Comparison of ENCODE assay signal across 12 cellular contexts in genomic region chr1:6035265-6035664, GRCh38. TPM values are rescaled to one million over a fixed set of nuclear protein-coding genes. Genes with fewer than 3 reads are reported as not detected.
A peak's percentile ranks its signal among the peaks of the same experiment; 100 is the strongest.
DNase-seq lines count a peak whose midpoint lies in the region; ATAC-seq lines count a peak whose summit lies in the region.
"Had no signal": no experiment of that assay in that cellular context is flagged by ENCODE, and none has a peak within 500 bp of the region (broad histone marks: within the 10 kb centered on the region; RNA-seq: fewer than 3 reads in every experiment).

No MANE protein-coding gene starts in this region.

- no peak for ATAC-seq in T-helper 17 cell
- no peak for ATAC-seq in HG03521 (IDR thresholded peaks at IDR 0.05; ENCODE audit: unreplicated experiment)

- H3K4me1 ChIP-seq in BLaER1 (peaks cover 100% of the 10 kb centered on the region), trophoblast cell (ENCODE audit: control insufficient read depth in 1 of 2, insufficient read depth in 2 of 2, low read length in 2 of 2) (no peaks in the 10 kb centered on the region)

- H3K4me2 ChIP-seq in BLaER1: peak overlapping the region; percentile 59
- no peak overlapping the region for H3K4me2 ChIP-seq in trophoblast cell (ENCODE audit: low read length)

- H3K36me3 Mint-ChIP-seq in T-helper 1 cell treated with Interleukin-12 subunit alpha and Interleukin-12 subunit beta and Interleukin-4 antibody, amounts not matched to agents 30 μg/mL and 1 μg/mL, for 36 hours (ENCODE audit: low read depth): peaks cover 21% of the 10 kb centered on the region
- peaks cover 12% of the 10 kb centered on the region for H3K36me3 Mint-ChIP-seq in T-helper 17 cell (ENCODE audit: low read depth)

- no peaks in the 10 kb centered on the region for H3K27me3 Mint-ChIP-seq in T-helper 1 cell treated with Interleukin-12 subunit alpha and Interleukin-12 subunit beta and Interleukin-4 antibody, amounts not matched to agents 30 μg/mL and 1 μg/mL, for 36 hours (ENCODE audit: low read depth)
- no peaks in the 10 kb centered on the region for H3K27me3 Mint-ChIP-seq in T-helper 17 cell

- H3K27ac Mint-ChIP-seq in T-helper 1 cell treated with Interleukin-12 subunit alpha and Interleukin-12 subunit beta and Interleukin-4 antibody, amounts not matched to agents 30 μg/mL and 1 μg/mL, for 36 hours: peak overlapping the region; percentile 67
- peak overlapping the region; percentile 88 for H3K27ac Mint-ChIP-seq in T-helper 17 cell

- H3K27me3 ChIP-seq in BLaER1 (no peaks in the 10 kb centered on the region), trophoblast cell (ENCODE audit: insufficient read depth, low read length) (no peaks in the 10 kb centered on the region)
- H3K27me3 ChIP-seq: heart right ventricle had no signal

- H3K23ac ChIP-seq in trophoblast cell (ENCODE audit: low read length): no peak overlapping the region

- no peak overlapping the region for H4K91ac ChIP-seq in trophoblast cell (ENCODE audit: low read depth, low read length)

- H4K20me1 ChIP-seq in BLaER1: peaks cover 100% of the 10 kb centered on the region

- no peaks in the 10 kb centered on the region for H3K79me1 ChIP-seq in trophoblast cell (ENCODE audit: low read length)

- H4K12ac ChIP-seq in trophoblast cell (ENCODE audit: low read depth, low read length): no peak overlapping the region

- no peak for DNase-seq in T-helper 1 cell
- no peak for DNase-seq in T-helper 17 cell
- DNase-seq in left kidney (ENCODE audit: low read depth, low spot score): peak; percentile 64
- no peak for DNase-seq in NCI-H446 (lab: John Stamatoyannopoulos, UW)
- no peak for DNase-seq in trophoblast cell
- DNase-seq: activated CD4-positive, CD25-positive, alpha-beta regulatory T cell treated with anti-CD3 and anti-CD28 coated beads, Interleukin-2, amount 50 U/mL, for 72 hours; cortex of kidney; heart right ventricle; mammary epithelial cell had no signal

- no peak overlapping the region for H2BK120ac ChIP-seq in trophoblast cell (ENCODE audit: insufficient read depth, low read length, poor library complexity)

- H3K4me1 Mint-ChIP-seq in T-helper 1 cell treated with Interleukin-12 subunit alpha and Interleukin-12 subunit beta and Interleukin-4 antibody, amounts not matched to agents 30 μg/mL and 1 μg/mL, for 36 hours (ENCODE audit: low read depth): peaks cover 53% of the 10 kb centered on the region
- peaks cover 55% of the 10 kb centered on the region for H3K4me1 Mint-ChIP-seq in T-helper 17 cell

- H3K9me3 Mint-ChIP-seq in T-helper 1 cell treated with Interleukin-12 subunit alpha and Interleukin-12 subunit beta and Interleukin-4 antibody, amounts not matched to agents 30 μg/mL and 1 μg/mL, for 36 hours: no peaks in the 10 kb centered on the region

- H2BK5ac ChIP-seq in trophoblast cell (ENCODE audit: low read depth, low read length, poor library complexity): no peak overlapping the region

- H3K9me3 ChIP-seq in BLaER1 (no peaks in the 10 kb centered on the region), T-helper 17 cell (ENCODE audit: control insufficient read depth, low read length, poor library complexity, severe bottlenecking) (no peaks in the 10 kb centered on the region), trophoblast cell (ENCODE audit: insufficient read depth, low read depth, low read length) (no peaks in the 10 kb centered on the region)
- H3K9me3 ChIP-seq: heart right ventricle had no signal

- no peak overlapping the region for H3K4ac ChIP-seq in trophoblast cell (ENCODE audit: low read depth, low read length)

- WGBS in trophoblast cell (ENCODE audit: extremely low coverage, insufficient coverage, insufficient read length): no CpG with 5 or more reads among the region's 13 CpGs

- 0 out of 2 replicates have a peak overlapping the region, but pooled peaks have one; percentile 12 for H3K9ac ChIP-seq in BLaER1
- H3K9ac ChIP-seq in trophoblast cell (ENCODE audit: low read length): no peak overlapping the region

- H3K27ac ChIP-seq in BLaER1: no peak overlapping the region
- no peak overlapping the region for H3K27ac ChIP-seq in trophoblast cell (ENCODE audit: low read depth, low read length)
- H3K27ac ChIP-seq: heart right ventricle had no signal

- H3K14ac ChIP-seq in trophoblast cell (ENCODE audit: low read length): no peak overlapping the region

- no peak overlapping the region for H3K18ac ChIP-seq in trophoblast cell (ENCODE audit: low read length)

- H2AFZ ChIP-seq in trophoblast cell (ENCODE audit: insufficient read depth, low read length, poor library complexity): no peak overlapping the region

- H3K4me3 ChIP-seq in BLaER1 (no peak overlapping the region), trophoblast cell (ENCODE audit: low read depth, low read length) (no peak overlapping the region)
- H3K4me3 ChIP-seq: heart right ventricle had no signal

- H2BK12ac ChIP-seq in trophoblast cell (ENCODE audit: low read length): no peak overlapping the region

- no peak overlapping the region for H3K4me3 Mint-ChIP-seq in T-helper 1 cell treated with Interleukin-12 subunit alpha and Interleukin-12 subunit beta and Interleukin-4 antibody, amounts not matched to agents 30 μg/mL and 1 μg/mL, for 36 hours
- H3K4me3 Mint-ChIP-seq in T-helper 17 cell: peak overlapping the region; percentile 36

- H3K36me3 ChIP-seq in BLaER1 (peaks cover 56% of the 10 kb centered on the region), trophoblast cell (ENCODE audit: control insufficient read depth in 1 of 2, insufficient read depth in 2 of 2, low read length in 2 of 2) (no peaks in the 10 kb centered on the region)

- no peak overlapping the region for H4K8ac ChIP-seq in trophoblast cell (ENCODE audit: low read depth, low read length)

- H2AK5ac ChIP-seq in trophoblast cell (ENCODE audit: low read length): no peak overlapping the region

- no peaks in the 10 kb centered on the region for H3K79me2 ChIP-seq in trophoblast cell (ENCODE audit: control insufficient read depth, insufficient read depth, low read length, poor library complexity)

RNA-seq across cellular contexts. Expression of gene KCNAB2, which starts 10.4 kb away (rescaled TPM):
- 100 to 1,000 TPM; 203 to 207 TPM for total RNA-seq in T-helper 17 cell
- 0.55 and 0.57 TPM in 2 replicates for polyA plus RNA-seq in trophoblast cell (2013)

RNA-seq across cellular contexts. Expression of gene NPHP4, which starts 43.0 kb away (rescaled TPM):
- total RNA-seq in T-helper 17 cell: 10 to 100 TPM in 1 of 2 donors, 1 to 10 TPM in 1; 9.9 to 14.1 TPM
- polyA plus RNA-seq in trophoblast cell (2013): 2.2 and 2.4 TPM in 2 replicates
